ENCODE assay signal across 6 cellular contexts in genomic region chr19:44925114-44925891, GRCh38. TPM values are rescaled to one million over a fixed set of nuclear protein-coding genes. Genes with fewer than 3 reads are reported as not detected.
DNase-seq lines count a peak whose midpoint lies in the region; ATAC-seq and TF ChIP-seq lines count a peak whose summit lies in the region.

No MANE protein-coding gene starts in this region.

- no peaks in the 10 kb centered on the region for H4K20me1 ChIP-seq in smooth muscle cell (ENCODE audit: low read depth)

- H3F3A ChIP-seq in smooth muscle cell (ENCODE audit: low read depth), result peaks cover 3% of the 10 kb centered on the region

- H3K36me3 ChIP-seq in smooth muscle cell (ENCODE audit: low read depth), result no peaks in the 10 kb centered on the region

- DNase-seq in NOMO-1 treated with DMSO at 0.1 percent for 48 hours (lab: John Stamatoyannopoulos, UW; ENCODE audit: unreplicated experiment), result peak; percentile 40
- DNase-seq in Right ventricle myocardium superior, result peak; percentile 91
- peak; percentile 35 for DNase-seq in smooth muscle cell (lab: John Stamatoyannopoulos, UW; ENCODE audit: unreplicated experiment)
- DNase-seq in NCI-H69 (lab: John Stamatoyannopoulos, UW), result no peak

- H2AFZ ChIP-seq in smooth muscle cell (ENCODE audit: low read depth), result no peak overlapping the region

- intact Hi-C loops in Right ventricle myocardium superior (cut with DNase I), result no loop called here

- no peaks in the 10 kb centered on the region for H3K79me2 ChIP-seq in smooth muscle cell (ENCODE audit: low read depth)

- ATAC-seq in Right ventricle myocardium superior (ENCODE audit: poor library complexity), result peak; percentile 84
- ATAC-seq in HG02973 (IDR thresholded peaks at IDR 0.05; ENCODE audit: unreplicated experiment), result no peak
- no peak for ATAC-seq in GM21381 (IDR thresholded peaks at IDR 0.05; ENCODE audit: unreplicated experiment)

- WGBS in smooth muscle cell (ENCODE audit: low lambda C conversion rate), result 52% methylated on average over 8 of the region's 8 CpGs

- H3K4me3 ChIP-seq in smooth muscle cell, result no peak overlapping the region

- H3K9ac ChIP-seq in smooth muscle cell (ENCODE audit: low read depth), result no peak overlapping the region

- H3K9me3 ChIP-seq in smooth muscle cell (replicated peaks; ENCODE audit: low read depth), result no peaks in the 10 kb centered on the region

- no peak for TF ChIP-seq CTCF in smooth muscle cell (IDR thresholded peaks at IDR 0.05; ENCODE audit: borderline replicate concordance, insufficient read depth, poor library complexity, severe bottlenecking)

- H3K4me2 ChIP-seq in smooth muscle cell, result peak overlapping the region; percentile 63

- H3K27me3 ChIP-seq in smooth muscle cell (ENCODE audit: low read depth), result no peaks in the 10 kb centered on the region

- peak overlapping the region; percentile 44 for H3K27ac ChIP-seq in smooth muscle cell (ENCODE audit: low read depth)

- no peaks in the 10 kb centered on the region for H3K4me1 ChIP-seq in smooth muscle cell (ENCODE audit: low read depth)

RNA-seq across cellular contexts. Expression of gene APOC1, which starts 10.9 kb away (rescaled TPM):
- total RNA-seq in Right ventricle myocardium superior, result 1.00 TPM
- total RNA-seq in smooth muscle cell, result 8.0 and 28.4 TPM in 2 replicates
- polyA plus RNA-seq in smooth muscle cell, result 28.6 and 31.5 TPM in 2 replicates

RNA-seq across cellular contexts. Expression of gene APOC4, which starts 16.7 kb away (rescaled TPM):
- not detected for total RNA-seq in Right ventricle myocardium superior
- total RNA-seq in smooth muscle cell, result not detected in 2 replicates
- not detected in 2 replicates for polyA plus RNA-seq in smooth muscle cell

RNA-seq across cellular contexts. Expression of gene APOE, which starts 19.7 kb away (rescaled TPM):
- total RNA-seq in Right ventricle myocardium superior (13.6 TPM), smooth muscle cell (228 and 237 TPM in 2 replicates)
- polyA plus RNA-seq in smooth muscle cell, result 329 and 458 TPM in 2 replicates

RNA-seq across cellular contexts. Expression of gene APOC2, which starts 20.5 kb away (rescaled TPM):
- total RNA-seq in Right ventricle myocardium superior (not detected), smooth muscle cell (0.40 TPM in 1 of 2 replicates, not detected in the other)
- polyA plus RNA-seq in smooth muscle cell, result 0.29 and 0.61 TPM in 2 replicates

RNA-seq across cellular contexts. Expression of gene CLPTM1, which starts 29.9 kb away (rescaled TPM):
- total RNA-seq in Right ventricle myocardium superior (89.7 TPM), smooth muscle cell (30.7 and 41.9 TPM in 2 replicates)
- 62.1 and 79.3 TPM in 2 replicates for polyA plus RNA-seq in smooth muscle cell

Comparison
In these comparisons a context has a peak if more than half of its experiments do, and no peak if none do; other contexts are left out.
1. RNA of gene APOE, which starts 19.7 kb away (total RNA-seq): 228 to 237 TPM in smooth muscle cell; 13.6 TPM in Right ventricle myocardium superior (single experiment); every median in the first group is over 10 times any median in the second.